Comparison of ENCODE assay signal across 33 cellular contexts in genomic region chr17:54524501-54524900, GRCh38.
"Had no signal": no experiment of that assay in that cellular context is flagged by ENCODE, and none has a peak within 500 bp of the region (broad histone marks: within the 10 kb centered on the region; RNA-seq: fewer than 3 reads in every experiment).

No MANE protein-coding gene starts in this region.

- H3K36me3 ChIP-seq: adrenal gland, brain microvascular endothelial cell, breast epithelium had no signal

- H3K4me1 ChIP-seq: adrenal gland, breast epithelium had no signal

- H3K9me3 ChIP-seq: adrenal gland, body of pancreas, breast epithelium had no signal

- FAIRE-seq: astrocyte, TTC549 had no signal

- H3K4me3 ChIP-seq: adrenal gland, body of pancreas, breast epithelium had no signal

- DNase-seq: activated B cell treated with CpG ODN at 0.5 μM for 24 hours; activated CD4-positive, alpha-beta memory T cell treated with anti-CD3 and anti-CD28 coated beads for 36 hours; activated CD4-positive, alpha-beta T cell treated with anti-CD3 and anti-CD28 coated beads for 4 hours; activated CD4-positive, alpha-beta T cell treated with anti-CD3 and anti-CD28 coated beads, Interleukin-2, amount 10 ng/mL, durations not matched to agents 24 days and 14 days; activated CD4-positive, alpha-beta T cell treated with anti-CD3 and anti-CD28 coated beads, Interleukin-2, amount 50 U/mL, for 1 hour; activated CD4-positive, alpha-beta T cell treated with anti-CD3 and anti-CD28 coated beads, Interleukin-2, amount 50 U/mL, for 4 hours; activated CD4-positive, CD25-positive, alpha-beta regulatory T cell treated with anti-CD3 and anti-CD28 coated beads, Interleukin-2, amount 50 U/mL, for 72 hours; activated CD8-positive, alpha-beta memory T cell treated with anti-CD3 and anti-CD28 coated beads, Interleukin-2, amount 50 U/mL, for 4 hours; activated CD8-positive, alpha-beta T cell treated with anti-CD3 and anti-CD28 coated beads for 36 hours; activated effector memory CD4-positive, alpha-beta T cell treated with anti-CD3 and anti-CD28 coated beads, Interleukin-2, amount 50 U/mL, for 16 hours; activated gamma-delta T cell treated with Interleukin-2 at 50 U/mL for 16 hours; activated naive CD4-positive, alpha-beta T cell; activated naive CD4-positive, alpha-beta T cell treated with anti-CD3 and anti-CD28 coated beads for 36 hours; activated naive CD4-positive, alpha-beta T cell treated with anti-CD3 and anti-CD28 coated beads, Interleukin-2, amount 50 U/mL, for 16 hours; activated naive CD8-positive, alpha-beta T cell treated with anti-CD3 and anti-CD28 coated beads for 36 hours; activated T-cell treated with anti-CD3 and anti-CD28 coated beads for 4 hours; activated T-cell treated with anti-CD3 and anti-CD28 coated beads, Interleukin-2, amount 50 U/mL, for 1 hour; activated T-cell treated with anti-CD3 and anti-CD28 coated beads, Interleukin-2, amount 50 U/mL, for 4 hours; activated T-cell treated with anti-CD3 and anti-CD28 coated beads, Interleukin-2, amount 50 U/mL, for 72 hours; adrenal gland; amniotic stem cell; aorta; body of pancreas; brain microvascular endothelial cell; central memory CD4-positive, alpha-beta T cell; T-helper 2 cell; T-helper 9 cell had no signal

- ATAC-seq: activated CD8-positive, alpha-beta T cell treated with anti-CD3 and anti-CD28 coated beads for 36 hours; activated naive CD4-positive, alpha-beta T cell treated with anti-CD3 and anti-CD28 coated beads, Interleukin-2, amount 50 U/mL, for 72 hours; activated T-cell treated with anti-CD3 and anti-CD28 coated beads, Interleukin-2, amount 50 U/mL, for 4 hours; activated T-cell treated with anti-CD3 and anti-CD28 coated beads, Interleukin-2, amount 50 U/mL, for 72 hours; activated T-helper 17 cell treated with anti-CD3 and anti-CD28 coated beads, Interleukin-2, amount 50 U/mL, for 72 hours; body of pancreas had no signal

- H3K27ac ChIP-seq: adrenal gland, body of pancreas, brain microvascular endothelial cell, breast epithelium, VCaP had no signal

- H3K27me3 ChIP-seq: adrenal gland, body of pancreas, brain microvascular endothelial cell, breast epithelium had no signal
